Comparison of ENCODE assay signal across 8 cellular contexts in the genomic region with DNA sequence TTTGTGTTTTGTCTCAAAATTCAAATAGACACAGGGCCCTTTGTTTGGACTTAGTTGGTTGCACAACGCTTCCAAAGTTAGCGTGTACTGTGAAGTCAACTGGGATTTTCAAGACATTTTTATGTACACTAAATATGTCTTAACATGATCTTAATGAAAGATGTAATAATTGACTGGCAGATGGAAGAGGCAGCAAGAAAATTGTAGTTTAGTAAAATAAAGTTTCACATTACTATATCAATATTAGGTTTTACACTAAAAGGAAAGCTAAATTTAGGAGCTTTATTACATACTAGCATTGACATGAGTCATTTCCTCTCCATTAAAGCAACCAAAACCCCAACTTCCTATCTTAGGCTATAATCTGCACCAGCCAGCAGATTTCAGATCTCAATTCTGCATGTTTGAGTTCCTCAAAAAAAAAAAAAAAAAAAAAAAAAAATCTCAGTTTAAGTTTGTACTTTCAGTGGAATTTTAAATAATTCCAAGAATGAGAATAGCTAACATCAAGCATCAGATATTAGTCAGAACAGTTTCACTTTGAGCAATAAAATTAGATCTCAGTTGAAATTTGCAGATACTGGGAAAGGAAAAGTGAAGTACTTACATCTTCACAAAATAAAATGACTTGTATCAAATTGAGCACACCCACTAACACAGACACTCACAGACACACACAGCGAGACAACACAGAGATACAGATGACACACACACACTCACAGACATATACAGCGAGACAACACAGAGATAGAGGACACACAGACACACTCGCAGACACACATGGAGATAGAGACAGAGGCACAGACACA.
DNase-seq lines count a peak whose midpoint lies in the region; ATAC-seq and TF ChIP-seq lines count a peak whose summit lies in the region.

No MANE protein-coding gene starts in this region.

- no peaks in the 10 kb centered on the region for H3K36me3 ChIP-seq in tibial nerve

- H3K4me1 Mint-ChIP-seq in immature natural killer cell (peaks cover 25 to 43% of the 10 kb centered on the region in 2 donors), nephron progenitor cell (peaks cover 32% of the 10 kb centered on the region)

- H3K36me3 Mint-ChIP-seq in activated naive CD4-positive, alpha-beta T cell treated with anti-CD3 and anti-CD28 coated beads, Interleukin-2, amount 50 U/mL, for 72 hours, result peaks cover 1 to 24% of the 10 kb centered on the region in 2 donors
- H3K36me3 Mint-ChIP-seq in immature natural killer cell (peaks cover 0 to under 1% (median under 1%) of the 10 kb centered on the region in 3 donors), nephron progenitor cell (ENCODE audit: low read depth) (peaks cover 2% of the 10 kb centered on the region)

- 41 to 46% methylated on average over 5 of the region's 5 CpGs for WGBS in tibial nerve, 2 donors

- H3K9me3 Mint-ChIP-seq in activated naive CD4-positive, alpha-beta T cell treated with anti-CD3 and anti-CD28 coated beads, Interleukin-2, amount 50 U/mL, for 72 hours, result peaks cover 2 to 28% of the 10 kb centered on the region in 2 donors
- H3K9me3 Mint-ChIP-seq in immature natural killer cell (peaks cover 0 to under 1% (median 0%) of the 10 kb centered on the region in 6 donors), nephron progenitor cell (peaks cover 2% of the 10 kb centered on the region)

- no peak for TF ChIP-seq POLR2A in tibial nerve (IDR thresholded peaks at IDR 0.05)

- TF ChIP-seq CTCF in GM10248 (IDR thresholded peaks at IDR 0.05; ENCODE audit: control extremely low read depth, extremely low read depth, low read depth, missing control alignments), result no peak
- TF ChIP-seq CTCF in tibial nerve (IDR thresholded peaks at IDR 0.05), result no peak
- TF ChIP-seq CTCF in nephron progenitor cell (IDR thresholded peaks at IDR 0.05), result no peak

- H3K27ac ChIP-seq in tibial nerve, result peak overlapping the region; percentile 25 to 84 (median 61)

- H3K4me1 ChIP-seq in tibial nerve, result peaks cover 0 to 38% (median 22%) of the 10 kb centered on the region in 4 donors

- H3K9me3 ChIP-seq in tibial nerve, result peaks cover 0 to 2% (median 0%) of the 10 kb centered on the region in 4 donors

- peak; percentile 69 for ATAC-seq in GM21723 (IDR thresholded peaks at IDR 0.05; ENCODE audit: unreplicated experiment)
- peak; percentile 86 to 91 for ATAC-seq in activated naive CD4-positive, alpha-beta T cell treated with anti-CD3 and anti-CD28 coated beads, Interleukin-2, amount 50 U/mL, for 72 hours

- H3K27ac Mint-ChIP-seq in activated naive CD4-positive, alpha-beta T cell treated with anti-CD3 and anti-CD28 coated beads, Interleukin-2, amount 50 U/mL, for 72 hours, result no peak overlapping the region
- H3K27ac Mint-ChIP-seq in immature natural killer cell (no peak overlapping the region), nephron progenitor cell (no peak overlapping the region)

- peak; percentile 46 to 82 for TF ChIP-seq EP300 in tibial nerve (IDR thresholded peaks at IDR 0.05)

- H3K27me3 ChIP-seq in tibial nerve, result no peaks in the 10 kb centered on the region

- H3K4me3 ChIP-seq in tibial nerve, result peak overlapping the region in 1 of 4 donors; percentile 12

- CTCF ChIA-PET in GM10248 (lab: Yijun Ruan, JAX), result interaction anchor here (0.9 kb wide), 1 partner anchor 26 kb away, joined by 3 read pairs; no protein-coding TSS in a partner anchor

- H3K27me3 Mint-ChIP-seq in immature natural killer cell (ENCODE audit: low read depth in 3 of 3), result no peaks in the 10 kb centered on the region
- no peaks in the 10 kb centered on the region for H3K27me3 Mint-ChIP-seq in nephron progenitor cell (ENCODE audit: low read depth, poor library complexity)

- DNase-seq in GM10248 (ENCODE audit: extremely low spot score) (peak; percentile 44), KG1 (lab: John Stamatoyannopoulos, UW) (peak; percentile 47), immature natural killer cell (peak; percentile 53 to 62 (median 56)), tibial nerve (ENCODE audit: low spot score in 2 of 2) (no peak), nephron progenitor cell (no peak), DMS114 treated with DMSO at 0.1 percent for 48 hours (lab: John Stamatoyannopoulos, UW; ENCODE audit: unreplicated experiment) (no peak)
- no peak for DNase-seq in activated naive CD4-positive, alpha-beta T cell treated with anti-CD3 and anti-CD28 coated beads, Interleukin-2, amount 50 U/mL, for 72 hours (ENCODE audit: low spot score in 2 of 2)

- H3K4me3 Mint-ChIP-seq in immature natural killer cell (no peak overlapping the region), nephron progenitor cell (no peak overlapping the region)

- POLR2A ChIA-PET in GM10248 (lab: Yijun Ruan, JAX), result no interaction called here

Comparison
In these comparisons a context has a peak if more than half of its experiments do, and no peak if none do; other contexts are left out.
1. DNase-seq: peak in GM10248 (single experiment), KG1 (single experiment) and immature natural killer cell (3 of 3); none in activated naive CD4-positive, alpha-beta T cell treated with anti-CD3 and anti-CD28 coated beads, Interleukin-2, amount 50 U/mL, for 72 hours (0 of 2), tibial nerve (0 of 2), nephron progenitor cell (single experiment) and DMS114 treated with DMSO at 0.1 percent for 48 hours (single experiment).